ENCODE assay signal across 17 cellular contexts in genomic region chr10:74901240-74901827, GRCh38.
DNase-seq lines count a peak whose midpoint lies in the region; ATAC-seq, FAIRE-seq and TF ChIP-seq lines count a peak whose summit lies in the region.
"Had no signal": no experiment of that assay in that cellular context is flagged by ENCODE, and none has a peak within 500 bp of the region (broad histone marks: within the 10 kb centered on the region; RNA-seq: fewer than 3 reads in every experiment).

No MANE protein-coding gene starts in this region.

- H3K36me3 Mint-ChIP-seq in CD4-positive, CD25-positive, alpha-beta regulatory T cell, result peaks cover 7% of the 10 kb centered on the region

- FAIRE-seq in GM18507 (lab: Jason Lieb, UNC), result peak; percentile 67

- DNase-seq in CD4-positive, CD25-positive, alpha-beta regulatory T cell, result no peak
- DNase-seq in GM18507 (ENCODE audit: extremely low spot score, insufficient read length, low read depth) (no peak), hepatocyte (ENCODE audit: low spot score) (no peak), DMS 273 (lab: John Stamatoyannopoulos, UW; ENCODE audit: unreplicated experiment) (no peak), lower lobe of right lung (no peak), left cardiac atrium (no peak)
- DNase-seq: activated CD8-positive, alpha-beta memory T cell treated with anti-CD3 and anti-CD28 coated beads, Interleukin-2, amount 50 U/mL, for 48 hours; colonic mucosa; heart left ventricle; HFFc6; NCI-H2081; OCI-M1; spleen; substantia nigra had no signal

- no peaks in the 10 kb centered on the region for H3K9me3 Mint-ChIP-seq in CD4-positive, CD25-positive, alpha-beta regulatory T cell
- H3K9me3 Mint-ChIP-seq: HFFc6 had no signal

- intact Hi-C loops in lower lobe of right lung (cut with DNase I), result no loop called here
- intact Hi-C loops in left cardiac atrium (cut with DNase I), result no loop called here

- peak overlapping the region in 2 of 3 donors; percentile 77 to 95 for H3K27ac Mint-ChIP-seq in CD4-positive, CD25-positive, alpha-beta regulatory T cell
- H3K27ac Mint-ChIP-seq: HFFc6 had no signal

- H4K20me1 ChIP-seq in OCI-LY1 (ENCODE audit: insufficient read depth, low read length), result no peaks in the 10 kb centered on the region
- peaks cover 64% of the 10 kb centered on the region for H4K20me1 ChIP-seq in hepatocyte (ENCODE audit: insufficient read depth, poor library complexity, severe bottlenecking)

- H3K36me3 ChIP-seq in CD4-positive, CD25-positive, alpha-beta regulatory T cell (ENCODE audit: control insufficient read depth, insufficient read depth, low read length), result no peaks in the 10 kb centered on the region
- H3K36me3 ChIP-seq in OCI-LY1 (ENCODE audit: insufficient read depth, low read length) (no peaks in the 10 kb centered on the region), hepatocyte (replicated peaks; ENCODE audit: insufficient read depth, low read depth) (no peaks in the 10 kb centered on the region), lower lobe of right lung (no peaks in the 10 kb centered on the region)
- H3K36me3 ChIP-seq: colonic mucosa, heart left ventricle, spleen had no signal

- H3K79me2 ChIP-seq in OCI-LY1 (ENCODE audit: insufficient read depth, low read length) (peaks cover 35% of the 10 kb centered on the region), hepatocyte (peaks cover 93% of the 10 kb centered on the region)

- no peaks in the 10 kb centered on the region for H3K9me3 ChIP-seq in CD4-positive, CD25-positive, alpha-beta regulatory T cell (ENCODE audit: control insufficient read depth in 2 of 2, low read length in 2 of 2)
- no peaks in the 10 kb centered on the region for H3K9me3 ChIP-seq in OCI-LY1 (ENCODE audit: low read length)
- H3K9me3 ChIP-seq in hepatocyte (ENCODE audit: low read depth), result no peaks in the 10 kb centered on the region
- no peaks in the 10 kb centered on the region for H3K9me3 ChIP-seq in lower lobe of right lung
- H3K9me3 ChIP-seq: colonic mucosa, spleen had no signal

- peak overlapping the region in 1 of 4 donors; percentile 64 for H3K4me3 Mint-ChIP-seq in CD4-positive, CD25-positive, alpha-beta regulatory T cell
- H3K4me3 Mint-ChIP-seq: HFFc6 had no signal

- TF ChIP-seq CTCF in OCI-LY1 (IDR thresholded peaks at IDR 0.05; ENCODE audit: low read length) (no peak), hepatocyte (IDR thresholded peaks at IDR 0.05; ENCODE audit: poor library complexity) (no peak), lower lobe of right lung (IDR thresholded peaks at IDR 0.05) (no peak)

- H3K4me1 ChIP-seq in CD4-positive, CD25-positive, alpha-beta regulatory T cell (ENCODE audit: control insufficient read depth, insufficient read depth, low read length, poor library complexity, severe bottlenecking), result peaks cover 45% of the 10 kb centered on the region
- H3K4me1 ChIP-seq in OCI-LY1 (ENCODE audit: insufficient read depth, low read length, severe bottlenecking) (peaks cover 46% of the 10 kb centered on the region), hepatocyte (ENCODE audit: insufficient read depth) (peaks cover 16% of the 10 kb centered on the region), lower lobe of right lung (peaks cover 28% of the 10 kb centered on the region)
- H3K4me1 ChIP-seq: colonic mucosa had no signal

- H3K4me1 Mint-ChIP-seq in CD4-positive, CD25-positive, alpha-beta regulatory T cell, result peaks cover 40 to 89% (median 53%) of the 10 kb centered on the region in 4 donors

- H3K9me2 ChIP-seq in OCI-LY1 (ENCODE audit: low read depth, low read length), result no peaks in the 10 kb centered on the region
- no peaks in the 10 kb centered on the region for H3K9me2 ChIP-seq in hepatocyte (replicated peaks; ENCODE audit: insufficient read depth)

- no peak overlapping the region for H3K9ac ChIP-seq in OCI-LY1 (ENCODE audit: low read length)

- H2AFZ ChIP-seq in OCI-LY1 (ENCODE audit: low read length) (no peak overlapping the region), hepatocyte (no peak overlapping the region)

- peak overlapping the region; percentile 41 for H3K4me3 ChIP-seq in CD4-positive, CD25-positive, alpha-beta regulatory T cell (ENCODE audit: low read depth, low read length)
- H3K4me3 ChIP-seq in OCI-LY1 (ENCODE audit: low read depth, low read length, poor library complexity, severe bottlenecking) (no peak overlapping the region), hepatocyte (no peak overlapping the region), lower lobe of right lung (no peak overlapping the region)
- H3K4me3 ChIP-seq: colonic mucosa, heart left ventricle, spleen had no signal

- H3K4me2 ChIP-seq in OCI-LY1 (ENCODE audit: low read length) (no peak overlapping the region), hepatocyte (no peak overlapping the region)

- no peaks in the 10 kb centered on the region for H3F3A ChIP-seq in OCI-LY1 (ENCODE audit: insufficient read depth, low read length)

- no peaks in the 10 kb centered on the region for H3K27me3 ChIP-seq in CD4-positive, CD25-positive, alpha-beta regulatory T cell (ENCODE audit: control insufficient read depth, insufficient read depth, low read length)
- H3K27me3 ChIP-seq in OCI-LY1 (ENCODE audit: insufficient read depth, low read length) (no peaks in the 10 kb centered on the region), hepatocyte (no peaks in the 10 kb centered on the region), lower lobe of right lung (ENCODE audit: low read depth) (no peaks in the 10 kb centered on the region)
- H3K27me3 ChIP-seq: colonic mucosa, heart left ventricle, spleen had no signal

- no peak overlapping the region for H3K27ac ChIP-seq in CD4-positive, CD25-positive, alpha-beta regulatory T cell (ENCODE audit: insufficient read depth, low read length, poor library complexity, severe bottlenecking)
- peak overlapping the region; percentile 20 for H3K27ac ChIP-seq in OCI-LY1 (ENCODE audit: low read depth, low read length, poor library complexity, severe bottlenecking)
- peak overlapping the region; percentile 8 for H3K27ac ChIP-seq in hepatocyte
- no peak overlapping the region for H3K27ac ChIP-seq in lower lobe of right lung
- H3K27ac ChIP-seq: colonic mucosa, heart left ventricle had no signal

- no peak for ATAC-seq in CD4-positive, CD25-positive, alpha-beta regulatory T cell (ENCODE audit: low read depth in 2 of 2)
- no peak for ATAC-seq in HG02759 (IDR thresholded peaks at IDR 0.05; ENCODE audit: unreplicated experiment)
- ATAC-seq in lower lobe of right lung, result no peak
- no peak for ATAC-seq in left cardiac atrium

- H3K27me3 Mint-ChIP-seq in CD4-positive, CD25-positive, alpha-beta regulatory T cell, result no peaks in the 10 kb centered on the region
- H3K27me3 Mint-ChIP-seq: B cell had no signal

- 64% methylated on average over 3 of the region's 3 CpGs for WGBS in hepatocyte (ENCODE audit: low lambda C conversion rate, missing lambda C conversion rate)

Comparison
In these comparisons a context has a peak if more than half of its experiments do, and no peak if none do; other contexts are left out.
1. H3K27ac ChIP-seq: peak in OCI-LY1 (single experiment) and hepatocyte (single experiment); none in CD4-positive, CD25-positive, alpha-beta regulatory T cell (single experiment) and lower lobe of right lung (single experiment).